Comparison of ENCODE assay signal across 9 cellular contexts in the genomic region with DNA sequence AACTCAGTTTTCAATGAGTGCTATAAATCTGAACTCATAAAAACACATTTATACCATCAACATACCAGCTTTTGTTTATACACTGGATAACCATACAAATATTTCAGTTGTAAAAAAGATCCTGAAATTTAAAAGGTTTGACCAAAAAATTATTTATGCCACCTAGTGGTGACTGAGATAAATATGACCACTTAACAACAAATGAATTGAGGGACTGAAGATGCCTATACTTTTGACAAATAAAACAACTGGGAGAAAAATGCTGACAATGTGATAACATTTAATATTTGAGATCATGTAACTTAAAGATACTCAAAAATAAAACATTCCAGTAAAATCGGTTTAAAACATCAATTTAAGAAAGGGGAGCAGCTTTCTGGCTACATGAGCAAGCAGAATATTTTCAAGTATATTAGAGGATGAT. TPM values are rescaled to one million over a fixed set of nuclear protein-coding genes. Genes with fewer than 3 reads are reported as not detected.
A peak's percentile ranks its signal among the peaks of the same experiment; 100 is the strongest.
DNase-seq lines count a peak whose midpoint lies in the region; ATAC-seq, FAIRE-seq and TF ChIP-seq lines count a peak whose summit lies in the region.
"Had no signal": no experiment of that assay in that cellular context is flagged by ENCODE, and none has a peak within 500 bp of the region (broad histone marks: within the 10 kb centered on the region; RNA-seq: fewer than 3 reads in every experiment).

No MANE protein-coding gene starts in this region.

- intact Hi-C loops in lower lobe of right lung (cut with DNase I): loop anchor here (10.0 kb wide), 1 partner anchor 207 kb away; no protein-coding TSS in a partner anchor

- H3K4me3 Mint-ChIP-seq in brain: no peak overlapping the region

- H3K27me3 Mint-ChIP-seq in brain: no peaks in the 10 kb centered on the region

- H3K27me3 ChIP-seq in lower lobe of right lung (ENCODE audit: low read depth): no peaks in the 10 kb centered on the region
- H3K27me3 ChIP-seq: SJSA1 had no signal

- H3K36me3 Mint-ChIP-seq in brain: peaks cover 30% of the 10 kb centered on the region

- no peak overlapping the region for H3K4me3 ChIP-seq in lower lobe of right lung
- H3K4me3 ChIP-seq: SJSA1 had no signal

- H3K4me1 Mint-ChIP-seq in brain: no peaks in the 10 kb centered on the region

- no peaks in the 10 kb centered on the region for H3K4me1 ChIP-seq in lower lobe of right lung
- H3K4me1 ChIP-seq: SJSA1 had no signal

- peak overlapping the region in 1 of 5 experiments; percentile 20 for H3K27ac Mint-ChIP-seq in brain

- no peak overlapping the region for H3K27ac ChIP-seq in lower lobe of right lung
- H3K27ac ChIP-seq: SJSA1 had no signal

- DNase-seq in M059J (ENCODE audit: low read depth): peak; percentile 44
- DNase-seq in lower lobe of right lung: no peak
- no peak for DNase-seq in stimulated activated CD4-positive, alpha-beta T cell treated with anti-CD3 and anti-CD28 coated beads, Interleukin-12 subunit alpha, Interleukin-12 subunit beta, amount 100 ng/mL, for 4 hours
- DNase-seq in NCI-H345 (lab: John Stamatoyannopoulos, UW): no peak

- peak; percentile 94 for FAIRE-seq in G401.6 (lab: Jason Lieb, UNC)

- TF ChIP-seq CTCF in brain (conservative IDR thresholded peaks at IDR 0.05) (peak; percentile 71 to 78), lower lobe of right lung (IDR thresholded peaks at IDR 0.05) (peak; percentile 50)

- H3K9me3 ChIP-seq in lower lobe of right lung: no peaks in the 10 kb centered on the region
- H3K9me3 ChIP-seq: SJSA1 had no signal

- ATAC-seq in lower lobe of right lung (no peak), HG03571 (IDR thresholded peaks at IDR 0.05; ENCODE audit: unreplicated experiment) (no peak), GM19455 (IDR thresholded peaks at IDR 0.05; ENCODE audit: unreplicated experiment) (no peak)

- peaks cover 82% of the 10 kb centered on the region for H3K36me3 ChIP-seq in lower lobe of right lung

- H3K9me3 Mint-ChIP-seq in brain: no peaks in the 10 kb centered on the region

RNA-seq across cellular contexts. Expression of a gene that starts 30.4 kb away (rescaled TPM):
- 123 and 145 TPM in 2 replicates for total RNA-seq in M059J (2014; rRNA removed; shearing (Covaris generic))
- polyA plus RNA-seq in brain (ENCODE audit: insufficient read depth, low read depth, low replicate concordance): 42.8 TPM
- 58.4 TPM for total RNA-seq in lower lobe of right lung

RNA-seq across cellular contexts. Expression of a gene that starts 30.5 kb away (rescaled TPM):
- total RNA-seq in M059J (2014; rRNA removed; shearing (Covaris generic)): 42.7 and 81.3 TPM in 2 replicates
- polyA plus RNA-seq in brain (ENCODE audit: insufficient read depth, low read depth, low replicate concordance): 43.1 TPM
- total RNA-seq in lower lobe of right lung: 37.4 TPM

RNA-seq across cellular contexts. Expression of a gene that starts 32.1 kb away (rescaled TPM):
- not detected in 2 replicates for total RNA-seq in M059J (2014; rRNA removed; shearing (Covaris generic))
- polyA plus RNA-seq in brain (ENCODE audit: insufficient read depth, low read depth, low replicate concordance): not detected
- 0.86 TPM for total RNA-seq in lower lobe of right lung
- total RNA-seq: SJSA1 had no signal
